8 cellular contexts compared by ENCODE assay signal in genomic region chr18:68847219-68847860, GRCh38. TPM values are rescaled to one million over a fixed set of nuclear protein-coding genes. Genes with fewer than 3 reads are reported as not detected.
DNase-seq lines count a peak whose midpoint lies in the region; ATAC-seq and TF ChIP-seq lines count a peak whose summit lies in the region.

No MANE protein-coding gene starts in this region.

- H3K79me2 ChIP-seq in SU-DHL-6 (ENCODE audit: insufficient read depth, low read length), result no peaks in the 10 kb centered on the region

- CTCF ChIA-PET in IMR-90 (lab: Yijun Ruan, JAX), result no interaction called here
- CTCF ChIA-PET in activated naive CD4-positive, alpha-beta T cell treated with anti-CD3 and anti-CD28 coated beads for 36 hours (lab: Charles Lee), result interaction anchor here (0.5 kb wide), 1 partner anchor 25 kb away, joined by 4 read pairs; no protein-coding TSS in a partner anchor

- H3K9me2 ChIP-seq in SU-DHL-6 (replicated peaks; ENCODE audit: insufficient read depth, low read length), result no peaks in the 10 kb centered on the region

- dilution Hi-C loops in IMR-90 (cut with HindIII; ENCODE audit: low sequenced_read_pairs, unreplicated experiment), result no loop called here

- H3K9me3 Mint-ChIP-seq in activated naive CD4-positive, alpha-beta T cell treated with anti-CD3 and anti-CD28 coated beads for 36 hours, result no peaks in the 10 kb centered on the region

- no peaks in the 10 kb centered on the region for H3K9me3 ChIP-seq in IMR-90 (ENCODE audit: control insufficient read depth, insufficient read depth, low read length)
- H3K9me3 ChIP-seq in SU-DHL-6 (ENCODE audit: insufficient read depth, low read length), result no peaks in the 10 kb centered on the region

- no peaks in the 10 kb centered on the region for H4K20me1 ChIP-seq in IMR-90 (ENCODE audit: insufficient read depth, low read length)
- no peaks in the 10 kb centered on the region for H4K20me1 ChIP-seq in SU-DHL-6 (ENCODE audit: low read depth, low read length)

- no TSS peak for BruUV-seq in IMR-90 (replicated peaks; lab: Mats Ljungman, UMichigan)

- H3K14ac ChIP-seq in IMR-90 (replicated peaks; ENCODE audit: low read depth, low read length), result no peak overlapping the region

- H3K23ac ChIP-seq in IMR-90 (ENCODE audit: low read depth, low read length), result no peak overlapping the region

- H4K5ac ChIP-seq in IMR-90 (ENCODE audit: low read depth, low read length), result no peak overlapping the region

- H3K27ac Mint-ChIP-seq in activated naive CD4-positive, alpha-beta T cell treated with anti-CD3 and anti-CD28 coated beads for 36 hours, result no peak overlapping the region

- no peak overlapping the region for H2BK5ac ChIP-seq in IMR-90 (ENCODE audit: low read depth, low read length, poor library complexity, severe bottlenecking)

- H3K56ac ChIP-seq in IMR-90 (ENCODE audit: extremely low read depth, insufficient read depth, low read length), result no peak overlapping the region

- H2BK120ac ChIP-seq in IMR-90 (ENCODE audit: low read depth, low read length), result no peak overlapping the region

- H3K4me3 ChIP-seq in IMR-90 (ENCODE audit: insufficient read depth, low read depth, low read length), result no peak overlapping the region
- no peak overlapping the region for H3K4me3 ChIP-seq in SU-DHL-6 (ENCODE audit: insufficient read depth, low read length, poor library complexity, severe bottlenecking)
- H3K4me3 ChIP-seq in H7 (ENCODE audit: insufficient read depth, low read depth, low read length), result no peak overlapping the region

- POLR2A ChIA-PET in IMR-90 (lab: Charles Lee; ENCODE audit: unreplicated experiment), result interaction anchor here (0.6 kb wide), 1 partner anchor 1536 kb away, joined by 3 read pairs; no protein-coding TSS in a partner anchor

- in situ Hi-C loops in IMR-90 (cut with MboI; ENCODE audit: low sequenced_read_pairs), result loop anchor here (10.0 kb wide), 2 partner anchors 1247 to 1597 kb away; no protein-coding TSS in a partner anchor

- H3K9me1 ChIP-seq in IMR-90 (ENCODE audit: insufficient read depth, low read length), result peaks cover 6% of the 10 kb centered on the region; the same call in 1 of the 2 replicates

- H3K4me1 ChIP-seq in IMR-90 (ENCODE audit: control insufficient read depth, insufficient read depth, low read length), result no peaks in the 10 kb centered on the region

- H2AFZ ChIP-seq in IMR-90 (replicated peaks; ENCODE audit: low read length, poor library complexity) (no peak overlapping the region), SU-DHL-6 (ENCODE audit: low read depth, low read length, severe bottlenecking) (no peak overlapping the region)

- H3K36me3 Mint-ChIP-seq in activated naive CD4-positive, alpha-beta T cell treated with anti-CD3 and anti-CD28 coated beads for 36 hours (ENCODE audit: low read depth), result no peaks in the 10 kb centered on the region

- no peak overlapping the region for H2AK5ac ChIP-seq in IMR-90 (ENCODE audit: low read depth, low read length)

- TF ChIP-seq CTCF in IMR-90 (conservative IDR thresholded peaks at IDR 0.05; ENCODE audit: low read depth, low read length), result peak; percentile 74
- TF ChIP-seq CTCF in SU-DHL-6 (IDR thresholded peaks at IDR 0.05; ENCODE audit: insufficient read depth, low read length, poor library complexity, severe bottlenecking), result peak; percentile 48

- H4K8ac ChIP-seq in IMR-90 (ENCODE audit: low read depth in 2 of 2, low read length in 2 of 2), result no peak overlapping the region

- H3K27me3 ChIP-seq in IMR-90 (ENCODE audit: control insufficient read depth, insufficient read depth, low read length) (no peaks in the 10 kb centered on the region), SU-DHL-6 (ENCODE audit: low read length) (no peaks in the 10 kb centered on the region), H7 (ENCODE audit: control insufficient read depth, insufficient read depth, low read length) (no peaks in the 10 kb centered on the region)

- H4K91ac ChIP-seq in IMR-90 (ENCODE audit: insufficient read depth, low read depth, low read length), result no peak overlapping the region

- no peak overlapping the region for H3K18ac ChIP-seq in IMR-90 (ENCODE audit: low read depth, low read length)

- H2AK9ac ChIP-seq in IMR-90 (replicated peaks; ENCODE audit: low read depth, low read length, poor library complexity), result no peak overlapping the region

- no peaks in the 10 kb centered on the region for H3F3A ChIP-seq in SU-DHL-6 (ENCODE audit: insufficient read depth)

- WGBS in IMR-90 (ENCODE audit: extremely low coverage in 2 of 2, insufficient read length in 1 of 2), 2 experiments, result no CpG with 5 or more reads among the region's 3 CpGs

- intact Hi-C loops in IMR-90 (cut with micrococcal nuclease), result loop anchor here (1.0 to 10.0 kb wide), 7 partner anchors 555 to 1607 kb away; partner anchors contain the start of gene DOK6
- intact Hi-C loops in activated naive CD4-positive, alpha-beta T cell treated with anti-CD3 and anti-CD28 coated beads for 36 hours (cut with micrococcal nuclease), result loop anchor here (1.0 to 5.0 kb wide), 4 partner anchors 1225 to 1607 kb away; no protein-coding TSS in a partner anchor

- no peaks in the 10 kb centered on the region for H3K79me1 ChIP-seq in IMR-90 (ENCODE audit: low read depth in 1 of 2, low read length in 2 of 2)

- peak; percentile 37 for DNase-seq in NOMO-1 treated with DMSO at 0.1 percent for 48 hours (lab: John Stamatoyannopoulos, UW; ENCODE audit: unreplicated experiment)
- DNase-seq in NOMO-1 treated with dmso at 0.1 percent for 144 hours (lab: John Stamatoyannopoulos, UW; ENCODE audit: unreplicated experiment), result no peak
- peak; percentile 63 for DNase-seq in IMR-90
- peak; percentile 55 for DNase-seq in inferior parietal cortex (ENCODE audit: extremely low spot score)
- DNase-seq in OCI-M2 (lab: John Stamatoyannopoulos, UW; ENCODE audit: unreplicated experiment), result no peak
- DNase-seq in H7, result no peak
- no peak for DNase-seq in activated naive CD4-positive, alpha-beta T cell treated with anti-CD3 and anti-CD28 coated beads for 36 hours

- H3K4me3 Mint-ChIP-seq in activated naive CD4-positive, alpha-beta T cell treated with anti-CD3 and anti-CD28 coated beads for 36 hours, result no peak overlapping the region

- H3K4me2 ChIP-seq in IMR-90 (ENCODE audit: low read depth, low read length) (no peak overlapping the region), SU-DHL-6 (ENCODE audit: low read depth, low read length, poor library complexity, severe bottlenecking) (no peak overlapping the region)

- no peak overlapping the region for H3K4ac ChIP-seq in IMR-90 (ENCODE audit: low read depth, low read length)

- no peak overlapping the region for H3K9ac ChIP-seq in IMR-90 (ENCODE audit: low read depth, low read length)
- no peak overlapping the region for H3K9ac ChIP-seq in SU-DHL-6 (ENCODE audit: low read length)

- H3K36me3 ChIP-seq in IMR-90 (ENCODE audit: control insufficient read depth, insufficient read depth, low read length) (no peaks in the 10 kb centered on the region), SU-DHL-6 (ENCODE audit: low read length) (no peaks in the 10 kb centered on the region), H7 (replicated peaks; ENCODE audit: control insufficient read depth, insufficient read depth, low read length) (no peaks in the 10 kb centered on the region)

- no peak overlapping the region for H2BK20ac ChIP-seq in IMR-90 (ENCODE audit: low read depth, low read length)

- no peak for TF ChIP-seq POLR2A in IMR-90 (IDR thresholded peaks at IDR 0.05; ENCODE audit: low read depth, low read length)

- ATAC-seq in IMR-90 (ENCODE audit: low read depth), result peak; percentile 84

- H2BK15ac ChIP-seq in IMR-90 (ENCODE audit: low read depth, low read length), result no peak overlapping the region

- no peaks in the 10 kb centered on the region for H3K4me1 Mint-ChIP-seq in activated naive CD4-positive, alpha-beta T cell treated with anti-CD3 and anti-CD28 coated beads for 36 hours (ENCODE audit: low read depth)

- no peaks in the 10 kb centered on the region for H3K27me3 Mint-ChIP-seq in activated naive CD4-positive, alpha-beta T cell treated with anti-CD3 and anti-CD28 coated beads for 36 hours (ENCODE audit: low read depth)

- H3K27ac ChIP-seq in IMR-90 (ENCODE audit: insufficient read depth, low read length) (no peak overlapping the region), SU-DHL-6 (ENCODE audit: low read depth, low read length) (no peak overlapping the region)

- TF ChIP-seq RAD21 in IMR-90 (IDR thresholded peaks at IDR 0.05; ENCODE audit: low read length), result peak; percentile 64

TF ChIP-seq in IMR-90, 13 proteins besides CTCF, POLR2A, EP300 and RAD21:
- TF ChIP-seq NFE2L2 (IDR thresholded peaks at IDR 0.05; ENCODE audit: low read depth, low read length) (no peak), RFX5 (IDR thresholded peaks at IDR 0.05; ENCODE audit: low read depth, low read length) (no peak), CHD1 (IDR thresholded peaks at IDR 0.05; ENCODE audit: low read depth, low read length) (no peak), SMC3 (IDR thresholded peaks at IDR 0.05; ENCODE audit: low read depth, low read length) (peak; percentile 43), FOS (IDR thresholded peaks at IDR 0.05; ENCODE audit: low read depth, low read length) (no peak), USF2 (IDR thresholded peaks at IDR 0.05; ENCODE audit: low read depth, low read length) (no peak)
TF ChIP-seq in IMR-90: peak in this region for 1.

RNA-seq across cellular contexts. Expression of gene CCDC102B, which starts 49.5 kb away (rescaled TPM):
- total RNA-seq in IMR-90 (2012; rRNA removed), result 0.54 and 1.7 TPM in 2 replicates
- 0.67 and 1.4 TPM in 2 replicates for polyA plus RNA-seq in IMR-90 (2012; rRNA removed)
- 0.11 and 0.12 TPM in 2 replicates for polyA plus RNA-seq in IMR-90 (2012; cell fraction: cytosol; rRNA removed)
- 0.27 and 2.2 TPM in 2 replicates for polyA plus RNA-seq in IMR-90 (2012; cell fraction: nucleus; rRNA removed; ENCODE audit: low replicate concordance)
- 2.3 and 5.3 TPM in 2 replicates for total RNA-seq in H7 (2014; rRNA removed; shearing (Covaris generic))
- 1 to 10 TPM; 1.3 to 1.7 TPM for total RNA-seq in activated naive CD4-positive, alpha-beta T cell treated with anti-CD3 and anti-CD28 coated beads for 36 hours

Comparison
In these comparisons a context has a peak if more than half of its experiments do, and no peak if none do; other contexts are left out.
1. DNase-seq: peak in NOMO-1 treated with DMSO at 0.1 percent for 48 hours (single experiment), IMR-90 (single experiment) and inferior parietal cortex (single experiment); none in NOMO-1 treated with dmso at 0.1 percent for 144 hours (single experiment), OCI-M2 (single experiment), H7 (single experiment) and activated naive CD4-positive, alpha-beta T cell treated with anti-CD3 and anti-CD28 coated beads for 36 hours (single experiment).